Comparison of ENCODE assay signal across 8 cellular contexts in the genomic region with DNA sequence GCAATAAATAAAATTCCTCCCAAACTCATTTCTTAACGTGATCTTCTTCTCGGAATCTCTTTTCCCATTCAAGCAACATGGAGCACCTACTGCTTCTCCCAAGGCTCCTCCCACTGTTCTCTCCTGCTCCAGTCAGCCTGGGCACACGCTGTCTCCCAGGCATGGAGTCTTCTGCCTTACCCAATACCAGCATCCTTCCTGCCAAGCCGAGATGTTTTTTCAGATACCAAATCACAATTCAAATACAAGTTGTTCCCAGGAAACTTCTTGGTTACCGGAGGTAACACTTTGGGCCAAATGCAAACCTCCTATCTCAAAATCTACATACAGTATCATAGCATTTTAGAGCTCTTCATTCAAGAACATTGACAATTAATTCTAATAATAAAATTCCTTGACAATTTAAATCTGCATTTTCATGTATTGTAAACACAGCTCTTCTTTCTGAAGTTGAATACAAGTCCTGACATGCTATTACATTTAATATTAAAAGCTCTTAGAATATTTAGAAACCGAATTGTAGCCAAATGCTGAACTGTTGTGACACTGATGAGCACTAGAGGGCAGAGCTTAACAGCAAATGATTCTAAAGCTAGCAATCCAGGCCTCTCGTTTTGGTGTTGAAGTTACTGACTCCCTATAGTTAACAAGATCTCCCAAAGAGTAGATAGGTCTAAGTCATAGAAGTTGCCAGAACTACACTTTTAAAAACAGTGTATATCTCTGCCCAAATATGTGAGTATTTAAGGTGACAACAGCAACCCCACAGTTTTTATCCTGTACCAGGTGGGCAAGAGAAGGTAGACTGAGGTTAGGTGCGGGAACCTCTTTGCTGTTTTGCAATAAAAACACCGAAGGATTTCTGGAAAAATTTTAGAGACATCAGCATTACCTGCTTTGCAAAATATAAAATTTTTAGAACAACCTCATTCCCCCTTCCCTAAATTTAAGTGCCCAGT. TPM values are rescaled to one million over a fixed set of nuclear protein-coding genes. Genes with fewer than 3 reads are reported as not detected.
DNase-seq lines count a peak whose midpoint lies in the region; TF ChIP-seq lines count a peak whose summit lies in the region.

No MANE protein-coding gene starts in this region.

- peak overlapping the region; percentile 18 for H3K4me3 Mint-ChIP-seq in glutamatergic neuron (ENCODE audit: unreplicated experiment)

- no peaks in the 10 kb centered on the region for H3K36me3 Mint-ChIP-seq in glutamatergic neuron (ENCODE audit: unreplicated experiment)

- TF ChIP-seq CTCF in GM12874 (IDR thresholded peaks at IDR 0.05; ENCODE audit: insufficient read depth, low read depth, low read length) (peak; percentile 64), glutamatergic neuron (IDR thresholded peaks at IDR 0.05; ENCODE audit: partially characterized antibody, unreplicated experiment) (peak; percentile 79)

- peak overlapping the region; percentile 30 for H3K27ac Mint-ChIP-seq in glutamatergic neuron (ENCODE audit: unreplicated experiment)

- peaks cover 4% of the 10 kb centered on the region for H3K9me3 Mint-ChIP-seq in glutamatergic neuron (ENCODE audit: unreplicated experiment)

- H3K27me3 Mint-ChIP-seq in glutamatergic neuron (ENCODE audit: unreplicated experiment): peaks cover 2% of the 10 kb centered on the region

- DNase-seq in AG08395 (ENCODE audit: low spot score) (peak; percentile 68), NOMO-1 treated with DMSO at 0.1 percent for 48 hours (lab: John Stamatoyannopoulos, UW; ENCODE audit: unreplicated experiment) (peak; percentile 74), glutamatergic neuron (no peak), putamen (ENCODE audit: low spot score) (peak; percentile 61), mesenteric fat pad (ENCODE audit: low spot score) (no peak)
- peak; percentile 80 for DNase-seq in Jurkat, Clone E6-1 (ENCODE audit: low read depth, low spot score)
- DNase-seq in activated naive CD4-positive, alpha-beta T cell treated with anti-CD3 and anti-CD28 coated beads, Interleukin-2, amount 50 U/mL, for 16 hours: peak; percentile 29

- H3K4me3 ChIP-seq in Jurkat, Clone E6-1 (ENCODE audit: low read length): no peak overlapping the region

- H3K4me1 Mint-ChIP-seq in glutamatergic neuron (ENCODE audit: low read depth, unreplicated experiment): peaks cover 25% of the 10 kb centered on the region

RNA-seq across cellular contexts. Expression of a gene that starts 52.3 kb away (rescaled TPM):
- 2.6 TPM for polyA plus RNA-seq in Jurkat, Clone E6-1 (2012; ENCODE audit: insufficient read depth, insufficient read length)
- 12.8 TPM for total RNA-seq in glutamatergic neuron (ENCODE audit: unreplicated experiment)
- 30.3 TPM for total RNA-seq in mesenteric fat pad

Comparison
In these comparisons a context has a peak if more than half of its experiments do, and no peak if none do; other contexts are left out.
1. DNase-seq: peak in AG08395 (single experiment), Jurkat, Clone E6-1 (single experiment), NOMO-1 treated with DMSO at 0.1 percent for 48 hours (single experiment), activated naive CD4-positive, alpha-beta T cell treated with anti-CD3 and anti-CD28 coated beads, Interleukin-2, amount 50 U/mL, for 16 hours (single experiment) and putamen (single experiment); none in glutamatergic neuron (single experiment) and mesenteric fat pad (single experiment).